Comparison of ENCODE assay signal across 13 cellular contexts in genomic region chr11:446886-447285, GRCh38. TPM values are rescaled to one million over a fixed set of nuclear protein-coding genes. Genes with fewer than 3 reads are reported as not detected.
DNase-seq lines count a peak whose midpoint lies in the region; ATAC-seq and TF ChIP-seq lines count a peak whose summit lies in the region.
"Had no signal": no experiment of that assay in that cellular context is flagged by ENCODE, and none has a peak within 500 bp of the region (broad histone marks: within the 10 kb centered on the region; RNA-seq: fewer than 3 reads in every experiment).

No MANE protein-coding gene starts in this region.

- H3K4me3 ChIP-seq in tibial nerve: no peak overlapping the region
- H3K4me3 ChIP-seq: adrenal gland had no signal

- H3K36me3 ChIP-seq in tibial nerve: no peaks in the 10 kb centered on the region
- H3K36me3 ChIP-seq: adrenal gland had no signal

- peak overlapping the region; percentile 8; the same call in 1 of the 2 replicates for H3K27ac ChIP-seq in C4-2B
- H3K27ac ChIP-seq in tibial nerve: peak overlapping the region in 1 of 4 donors; percentile 29

- CTCF ChIA-PET in activated naive CD4-positive, alpha-beta T cell treated with anti-CD3 and anti-CD28 coated beads, Interleukin-2, amount 10 ng/mL, durations not matched to agents 7 days and 5 days (lab: Charles Lee): no interaction called here

- intact Hi-C loops in left colon (cut with DNase I, micrococcal nuclease): no loop called here

- no peak for TF ChIP-seq POLR2A in tibial nerve (IDR thresholded peaks at IDR 0.05)

- ATAC-seq in left colon (peak; percentile 5), HG03571 (IDR thresholded peaks at IDR 0.05; ENCODE audit: unreplicated experiment) (no peak)
- no peak for ATAC-seq in stimulated activated effector memory CD8-positive, alpha-beta T cell treated with anti-CD3 and anti-CD28 coated beads, Interleukin-12 subunit alpha, Interleukin-12 subunit beta, amount 100 ng/mL, for 72 hours
- ATAC-seq: gastroesophageal sphincter had no signal

- peaks cover 39% of the 10 kb centered on the region for H3K27me3 Mint-ChIP-seq in activated naive CD4-positive, alpha-beta T cell treated with anti-CD3 and anti-CD28 coated beads, Interleukin-2, amount 10 ng/mL, durations not matched to agents 7 days and 5 days

- DNase-seq in NAMALWA (ENCODE audit: low spot score) (peak; percentile 48), SK-N-DZ (ENCODE audit: low spot score) (peak; percentile 45), left colon (peak; percentile 57 to 66), tibial nerve (ENCODE audit: low spot score in 2 of 2) (no peak)
- no peak for DNase-seq in stimulated activated effector memory CD8-positive, alpha-beta T cell treated with anti-CD3 and anti-CD28 coated beads, Interleukin-12 subunit alpha, Interleukin-12 subunit beta, amount 100 ng/mL, for 72 hours (ENCODE audit: low spot score in 2 of 2)
- DNase-seq in activated naive CD4-positive, alpha-beta T cell treated with anti-CD3 and anti-CD28 coated beads, Interleukin-2, amount 10 ng/mL, durations not matched to agents 7 days and 5 days: no peak
- DNase-seq: adrenal gland, dorsolateral prefrontal cortex, T-helper 2 cell had no signal

- WGBS in tibial nerve, 2 donors: 54 to 71% methylated on average over 7 of the region's 7 CpGs

- no peak overlapping the region for H3K4me3 Mint-ChIP-seq in stimulated activated effector memory CD8-positive, alpha-beta T cell treated with anti-CD3 and anti-CD28 coated beads, Interleukin-12 subunit alpha, Interleukin-12 subunit beta, amount 100 ng/mL, for 72 hours
- H3K4me3 Mint-ChIP-seq in activated naive CD4-positive, alpha-beta T cell treated with anti-CD3 and anti-CD28 coated beads, Interleukin-2, amount 10 ng/mL, durations not matched to agents 7 days and 5 days: no peak overlapping the region

- H3K27me3 ChIP-seq in tibial nerve: peaks cover 0 to 24% of the 10 kb centered on the region in 2 donors

- no peak overlapping the region for H3K27ac Mint-ChIP-seq in stimulated activated effector memory CD8-positive, alpha-beta T cell treated with anti-CD3 and anti-CD28 coated beads, Interleukin-12 subunit alpha, Interleukin-12 subunit beta, amount 100 ng/mL, for 72 hours
- H3K27ac Mint-ChIP-seq in activated naive CD4-positive, alpha-beta T cell treated with anti-CD3 and anti-CD28 coated beads, Interleukin-2, amount 10 ng/mL, durations not matched to agents 7 days and 5 days: no peak overlapping the region

- no peak for TF ChIP-seq CTCF in C4-2B (conservative IDR thresholded peaks at IDR 0.05)
- no peak for TF ChIP-seq CTCF in tibial nerve (IDR thresholded peaks at IDR 0.05)

- peaks cover 0 to 42% (median 23%) of the 10 kb centered on the region in 4 donors for H3K4me1 ChIP-seq in tibial nerve

- H3K36me3 Mint-ChIP-seq in stimulated activated effector memory CD8-positive, alpha-beta T cell treated with anti-CD3 and anti-CD28 coated beads, Interleukin-12 subunit alpha, Interleukin-12 subunit beta, amount 100 ng/mL, for 72 hours: peaks cover 13% of the 10 kb centered on the region
- H3K36me3 Mint-ChIP-seq in activated naive CD4-positive, alpha-beta T cell treated with anti-CD3 and anti-CD28 coated beads, Interleukin-2, amount 10 ng/mL, durations not matched to agents 7 days and 5 days: peaks cover 2% of the 10 kb centered on the region

- no peak for TF ChIP-seq EP300 in tibial nerve (IDR thresholded peaks at IDR 0.05)

- no peaks in the 10 kb centered on the region for H3K9me3 ChIP-seq in tibial nerve
- H3K9me3 ChIP-seq: adrenal gland; BLaER1 treated with 17β-estradiol and CSF1 and Interleukin-3, amounts not matched to agents 10 nM and 100 nM; gastroesophageal sphincter had no signal

- H3K4me1 Mint-ChIP-seq in stimulated activated effector memory CD8-positive, alpha-beta T cell treated with anti-CD3 and anti-CD28 coated beads, Interleukin-12 subunit alpha, Interleukin-12 subunit beta, amount 100 ng/mL, for 72 hours: peaks cover 24% of the 10 kb centered on the region
- H3K4me1 Mint-ChIP-seq in activated naive CD4-positive, alpha-beta T cell treated with anti-CD3 and anti-CD28 coated beads, Interleukin-2, amount 10 ng/mL, durations not matched to agents 7 days and 5 days: peaks cover 30% of the 10 kb centered on the region

- no peaks in the 10 kb centered on the region for H3K9me3 Mint-ChIP-seq in stimulated activated effector memory CD8-positive, alpha-beta T cell treated with anti-CD3 and anti-CD28 coated beads, Interleukin-12 subunit alpha, Interleukin-12 subunit beta, amount 100 ng/mL, for 72 hours
- H3K9me3 Mint-ChIP-seq in activated naive CD4-positive, alpha-beta T cell treated with anti-CD3 and anti-CD28 coated beads, Interleukin-2, amount 10 ng/mL, durations not matched to agents 7 days and 5 days: no peaks in the 10 kb centered on the region

RNA-seq across cellular contexts. Expression of gene PTDSS2, which starts 3.2 kb away (rescaled TPM):
- 30.7 and 43.2 TPM in 2 replicates for polyA plus RNA-seq in SK-N-DZ (2014; cell fraction: cytosol; rRNA removed)
- 199 and 249 TPM in 2 replicates for polyA plus RNA-seq in SK-N-DZ (2014; cell fraction: nucleus; rRNA removed)
- total RNA-seq in left colon: 10 to 100 TPM; 23.3 to 27.4 TPM
- total RNA-seq in tibial nerve: 100 to 1,000 TPM in 1 of 4 donors, 10 to 100 TPM in 3; 54.2 to 100 (median 63.9) TPM

RNA-seq across cellular contexts. Expression of gene ANO9, which starts 5.1 kb away (rescaled TPM):
- polyA plus RNA-seq in SK-N-DZ (2014; cell fraction: cytosol; rRNA removed): 0.06 TPM in 1 of 2 replicates, not detected in the other
- 3.1 and 5.7 TPM in 2 replicates for polyA plus RNA-seq in SK-N-DZ (2014; cell fraction: nucleus; rRNA removed)
- 100 to 1,000 TPM; 141 to 180 TPM for total RNA-seq in left colon
- under 1 TPM in 3 of 4 donors, not detected in 1; 0.78 to 0.90 (median 0.87) TPM for total RNA-seq in tibial nerve

RNA-seq across cellular contexts. Expression of gene SIGIRR, which starts 32.1 kb away (rescaled TPM):
- polyA plus RNA-seq in SK-N-DZ (2014; cell fraction: cytosol; rRNA removed): 27.0 and 30.5 TPM in 2 replicates
- 46.1 and 50.0 TPM in 2 replicates for polyA plus RNA-seq in SK-N-DZ (2014; cell fraction: nucleus; rRNA removed)
- total RNA-seq in left colon (100 to 1,000 TPM; 123 to 152 TPM), tibial nerve (10 to 100 TPM; 29.1 to 81.1 (median 69.3) TPM)

RNA-seq across cellular contexts. Expression of gene PKP3, which starts 52.9 kb away (rescaled TPM):
- 1.7 and 3.2 TPM in 2 replicates for polyA plus RNA-seq in SK-N-DZ (2014; cell fraction: cytosol; rRNA removed)
- polyA plus RNA-seq in SK-N-DZ (2014; cell fraction: nucleus; rRNA removed): 9.4 and 10.9 TPM in 2 replicates
- total RNA-seq in left colon (100 to 1,000 TPM; 168 to 194 TPM), tibial nerve (10 to 100 TPM in 3 of 4 donors, 1 to 10 TPM in 1; 4.6 to 16.2 (median 13.5) TPM)

Comparison
In these comparisons a context has a peak if more than half of its experiments do, and no peak if none do; other contexts are left out.
1. DNase-seq: peak in NAMALWA (single experiment), SK-N-DZ (single experiment) and left colon (2 of 2); none in stimulated activated effector memory CD8-positive, alpha-beta T cell treated with anti-CD3 and anti-CD28 coated beads, Interleukin-12 subunit alpha, Interleukin-12 subunit beta, amount 100 ng/mL, for 72 hours (0 of 2), tibial nerve (0 of 2) and activated naive CD4-positive, alpha-beta T cell treated with anti-CD3 and anti-CD28 coated beads, Interleukin-2, amount 10 ng/mL, durations not matched to agents 7 days and 5 days (single experiment).
2. RNA of gene ANO9, which starts 5.1 kb away (total RNA-seq): 141 to 180 TPM in left colon; 0.78 to 0.90 TPM in tibial nerve; every median in the first group is over 10 times any median in the second.